12 cellular contexts compared by ENCODE assay signal in genomic region chr1:243731301-243731891, GRCh38.
DNase-seq lines count a peak whose midpoint lies in the region; ATAC-seq, FAIRE-seq and TF ChIP-seq lines count a peak whose summit lies in the region.
"Had no signal": no experiment of that assay in that cellular context is flagged by ENCODE, and none has a peak within 500 bp of the region (broad histone marks: within the 10 kb centered on the region; RNA-seq: fewer than 3 reads in every experiment).

No MANE protein-coding gene starts in this region.

- ATAC-seq in HG02588 (IDR thresholded peaks at IDR 0.05; ENCODE audit: unreplicated experiment) (no peak), GM19467 (IDR thresholded peaks at IDR 0.05; ENCODE audit: unreplicated experiment) (no peak), HG03025 (IDR thresholded peaks at IDR 0.05; ENCODE audit: low FRiP score, unreplicated experiment) (no peak)
- ATAC-seq: left colon had no signal

- no peak overlapping the region for H3K4me3 ChIP-seq in colonic mucosa

- no peak overlapping the region for H3K27ac ChIP-seq in colonic mucosa

- no peaks in the 10 kb centered on the region for H3K27me3 ChIP-seq in colonic mucosa

- TF ChIP-seq CTCF in colonic mucosa (IDR thresholded peaks at IDR 0.05), result no peak

- H3K4me1 ChIP-seq in colonic mucosa, result no peaks in the 10 kb centered on the region

- no peak overlapping the region for H3K9ac ChIP-seq in colonic mucosa (ENCODE audit: low read depth in 2 of 2, low read length in 2 of 2)

- FAIRE-seq in GM12892 (lab: Jason Lieb, UNC), result peak; percentile 21
- FAIRE-seq: endometrium had no signal

- no peak for DNase-seq in GM12892 (ENCODE audit: insufficient read length)
- DNase-seq in NCI-H446 (lab: John Stamatoyannopoulos, UW), result peak; percentile 58 to 62
- DNase-seq in dermis blood vessel endothelial cell, result peak; percentile 61
- peak; percentile 59 for DNase-seq in non-pigmented ciliary epithelial cell (ENCODE audit: low read depth)
- DNase-seq in colonic mucosa, result no peak
- DNase-seq: activated T-cell treated with anti-CD3 and anti-CD28 coated beads, Interleukin-2, amount 50 U/mL, for 48 hours; DND-41 had no signal

- no peak for TF ChIP-seq POLR2A in GM12892 (IDR thresholded peaks at IDR 0.05; ENCODE audit: low read depth, low read length)

- no peaks in the 10 kb centered on the region for H3K36me3 ChIP-seq in colonic mucosa

- intact Hi-C loops in colonic mucosa (cut with DNase I), result no loop called here

- H3K9me3 ChIP-seq in colonic mucosa, result no peaks in the 10 kb centered on the region

Comparison
In these comparisons a context has a peak if more than half of its experiments do, and no peak if none do; other contexts are left out.
1. DNase-seq: peak in NCI-H446 (2 of 2), dermis blood vessel endothelial cell (single experiment) and non-pigmented ciliary epithelial cell (single experiment); none in GM12892 (single experiment) and colonic mucosa (single experiment).